Comparison of ENCODE assay signal across 11 cellular contexts in genomic region chr2:233059547-233059796, GRCh38. TPM values are rescaled to one million over a fixed set of nuclear protein-coding genes. Genes with fewer than 3 reads are reported as not detected.
DNase-seq lines count a peak whose midpoint lies in the region; ATAC-seq and TF ChIP-seq lines count a peak whose summit lies in the region.
"Had no signal": no experiment of that assay in that cellular context is flagged by ENCODE, and none has a peak within 500 bp of the region (broad histone marks: within the 10 kb centered on the region; RNA-seq: fewer than 3 reads in every experiment).

No MANE protein-coding gene starts in this region.

- H3K36me3 Mint-ChIP-seq in IgD-negative memory B cell, result peaks cover 2% of the 10 kb centered on the region

- peak; percentile 16 for TF ChIP-seq CTCF in DOHH2 (IDR thresholded peaks at IDR 0.05; ENCODE audit: low read depth, low read length, poor library complexity, severe bottlenecking)
- no peak for TF ChIP-seq CTCF in colonic mucosa (IDR thresholded peaks at IDR 0.05)
- TF ChIP-seq CTCF in psoas muscle (IDR thresholded peaks at IDR 0.05), result no peak

- peak overlapping the region; percentile 84 for H3K27ac ChIP-seq in DOHH2 (ENCODE audit: low read depth, low read length)
- H3K27ac ChIP-seq in colonic mucosa, result peak overlapping the region; percentile 64
- H3K27ac ChIP-seq in psoas muscle, result peak overlapping the region; percentile 63
- H3K27ac ChIP-seq: ovary had no signal

- H3K27ac Mint-ChIP-seq in IgD-negative memory B cell, result peak overlapping the region; percentile 96 to 99 (median 97)

- no peaks in the 10 kb centered on the region for H3K9me2 ChIP-seq in DOHH2 (replicated peaks; ENCODE audit: control insufficient read depth, low read length)

- no peaks in the 10 kb centered on the region for H3K9me3 ChIP-seq in DOHH2 (ENCODE audit: control insufficient read depth, insufficient read depth, low read length)
- H3K9me3 ChIP-seq in colonic mucosa, result no peaks in the 10 kb centered on the region
- no peaks in the 10 kb centered on the region for H3K9me3 ChIP-seq in psoas muscle
- H3K9me3 ChIP-seq: ovary had no signal

- peaks cover 42% of the 10 kb centered on the region for H3K79me2 ChIP-seq in DOHH2 (ENCODE audit: control insufficient read depth, low read length)

- H3K4me1 ChIP-seq in DOHH2 (ENCODE audit: control insufficient read depth, low read length) (peaks cover 41% of the 10 kb centered on the region), colonic mucosa (peaks cover 5% of the 10 kb centered on the region), psoas muscle (peaks cover 5% of the 10 kb centered on the region)

- WGBS in psoas muscle, 3 donors, result 61 to 86% (median 71%) methylated on average over 7 of the region's 7 CpGs

- ATAC-seq in psoas muscle, result no peak
- no peak for ATAC-seq in HG02678 (IDR thresholded peaks at IDR 0.05; ENCODE audit: unreplicated experiment)
- no peak for ATAC-seq in GM21367 (IDR thresholded peaks at IDR 0.05; ENCODE audit: unreplicated experiment)

- intact Hi-C loops in colonic mucosa (cut with DNase I), result loop anchor here (5.0 kb wide), 1 partner anchor 207 kb away; no protein-coding TSS in a partner anchor
- intact Hi-C loops in psoas muscle (cut with DNase I), result loop anchor here in 1 of 2 donors (10.0 kb wide), 1 partner anchor 455 kb away; no protein-coding TSS in a partner anchor

- peak overlapping the region; percentile 90 for H3K4me2 ChIP-seq in DOHH2 (ENCODE audit: low read length)

- H3K27me3 Mint-ChIP-seq in IgD-negative memory B cell, result no peaks in the 10 kb centered on the region

- DNase-seq in colonic mucosa (no peak), psoas muscle (no peak), NCI-H2029 treated with DMSO at 0.1 percent for 48 hours (lab: John Stamatoyannopoulos, UW) (no peak), T-helper 9 cell (no peak)
- DNase-seq: NCI-H226, ovary had no signal

- H3K4me3 ChIP-seq in DOHH2 (ENCODE audit: low read length) (peak overlapping the region; percentile 98), colonic mucosa (no peak overlapping the region), psoas muscle (peak overlapping the region; percentile 60)
- H3K4me3 ChIP-seq: ovary had no signal

- H3K4me1 Mint-ChIP-seq in IgD-negative memory B cell, result peaks cover 17 to 19% (median 18%) of the 10 kb centered on the region in 3 donors

- H3K4me3 Mint-ChIP-seq in IgD-negative memory B cell, result peak overlapping the region; percentile 92 to 99 (median 97)

- peaks cover 0 to 3% (median 0%) of the 10 kb centered on the region in 3 donors for H3K9me3 Mint-ChIP-seq in IgD-negative memory B cell

- peaks cover 21% of the 10 kb centered on the region for H4K20me1 ChIP-seq in DOHH2 (ENCODE audit: control insufficient read depth, insufficient read depth, low read depth, low read length)

- peaks cover 12% of the 10 kb centered on the region for H3F3A ChIP-seq in DOHH2 (ENCODE audit: control insufficient read depth, insufficient read depth)

- H3K27me3 ChIP-seq in DOHH2 (ENCODE audit: control insufficient read depth, low read length) (peaks cover 1% of the 10 kb centered on the region), colonic mucosa (no peaks in the 10 kb centered on the region), psoas muscle (ENCODE audit: insufficient read depth in 3 of 3, low read length in 2 of 3) (no peaks in the 10 kb centered on the region)
- H3K27me3 ChIP-seq: ovary had no signal

- peak overlapping the region; percentile 54 to 65 for H3K9ac ChIP-seq in colonic mucosa (ENCODE audit: low read depth in 2 of 2, low read length in 2 of 2)

- peaks cover 34% of the 10 kb centered on the region for H3K36me3 ChIP-seq in DOHH2 (ENCODE audit: control insufficient read depth, low read length)
- H3K36me3 ChIP-seq in colonic mucosa, result no peaks in the 10 kb centered on the region
- H3K36me3 ChIP-seq in psoas muscle (ENCODE audit: insufficient read depth in 1 of 2, low read depth in 1 of 2), result no peaks in the 10 kb centered on the region
- H3K36me3 ChIP-seq: ovary had no signal

RNA-seq across cellular contexts. Expression of gene INPP5D, which starts 0.7 kb away (rescaled TPM):
- polyA plus RNA-seq in IgD-negative memory B cell (220 TPM), psoas muscle (1 to 10 TPM; 1.2 to 2.4 (median 2.4) TPM)
- total RNA-seq in colonic mucosa (1 to 10 TPM; 6.5 to 7.1 TPM), psoas muscle (1 to 10 TPM; 2.8 to 4.2 (median 3.7) TPM)
- total RNA-seq: Daoy had no signal

RNA-seq across cellular contexts. Expression of gene NEU2, which starts 27.0 kb away (rescaled TPM):
- not detected for polyA plus RNA-seq in IgD-negative memory B cell
- not detected for total RNA-seq in colonic mucosa
- not detected for total RNA-seq in psoas muscle
- not detected for polyA plus RNA-seq in psoas muscle
- total RNA-seq: Daoy, ovary had no signal
- polyA plus RNA-seq: ovary had no signal

RNA-seq across cellular contexts. Expression of gene NGEF, which starts 46.4 kb away (rescaled TPM):
- polyA plus RNA-seq in IgD-negative memory B cell (not detected), psoas muscle (under 1 TPM; 0.13 to 0.27 (median 0.16) TPM)
- total RNA-seq in colonic mucosa (10 to 100 TPM; 25.6 to 34.0 TPM), psoas muscle (under 1 TPM in 3 of 4 donors, not detected in 1; 0.22 to 0.51 (median 0.48) TPM)

Comparison
In these comparisons a context has a peak if more than half of its experiments do, and no peak if none do; other contexts are left out.
1. RNA of gene NGEF, which starts 46.4 kb away (total RNA-seq): 25.6 to 34.0 TPM in colonic mucosa; 0.22 to 0.51 TPM in psoas muscle; every median in the first group is over 10 times any median in the second.
2. Peak in every context shown above with its lines, with median percentiles within 50 percentile points of each other: H3K27ac ChIP-seq.